Comparison of ENCODE assay signal across 18 cellular contexts in the genomic region with DNA sequence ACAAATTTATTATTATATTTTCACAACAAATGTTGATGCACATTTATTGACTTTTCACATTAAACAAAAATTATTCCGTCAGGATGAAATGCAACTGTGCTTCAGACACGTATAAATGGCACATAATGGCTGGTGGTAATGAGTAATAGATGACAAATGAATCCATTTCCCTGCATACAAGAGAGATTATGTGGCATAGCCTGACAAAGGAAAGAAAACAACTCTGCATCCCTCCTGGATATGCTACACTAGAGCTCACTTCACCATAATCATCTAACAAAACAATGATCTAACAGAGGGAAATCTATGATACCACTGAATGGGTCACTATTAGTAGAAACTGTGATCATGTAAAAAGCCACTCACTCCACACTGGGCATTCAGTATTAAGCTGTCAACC.
A peak's percentile ranks its signal among the peaks of the same experiment; 100 is the strongest.
DNase-seq lines count a peak whose midpoint lies in the region; ATAC-seq, FAIRE-seq and TF ChIP-seq lines count a peak whose summit lies in the region.
"Had no signal": no experiment of that assay in that cellular context is flagged by ENCODE, and none has a peak within 500 bp of the region (broad histone marks: within the 10 kb centered on the region; RNA-seq: fewer than 3 reads in every experiment).

No MANE protein-coding gene starts in this region.

- no peak for DNase-seq in H54 (ENCODE audit: insufficient read length, low spot score)
- DNase-seq in RKO (ENCODE audit: low spot score) = peak; percentile 9
- DNase-seq in dermis blood vessel endothelial cell = peak; percentile 56
- peak; percentile 3 for DNase-seq in myocyte (ENCODE audit: low read depth)
- no peak for DNase-seq in HT-29 (ENCODE audit: low spot score)
- DNase-seq in sigmoid colon = no peak
- DNase-seq: ACHN; CD4-positive, CD25-positive, alpha-beta regulatory T cell; DMS79 treated with DMSO at 0.1 percent for 48 hours; NCI-H1092; NCI-H187; NCI-H446 treated with DMSO at 0.1 percent for 48 hours; NCI-H82 had no signal

- 84 to 92% methylated on average over 2 of the region's 2 CpGs for WGBS in sigmoid colon, 2 donors

- intact Hi-C loops in sigmoid colon (cut with DNase I) = no loop called here

- no peak for TF ChIP-seq CTCF in sigmoid colon (IDR thresholded peaks at IDR 0.05)

- TF ChIP-seq POLR2A in H54 (IDR thresholded peaks at IDR 0.05; ENCODE audit: low read depth, low read length) (no peak), sigmoid colon (IDR thresholded peaks at IDR 0.05) (no peak)

- ATAC-seq in GM19023 (IDR thresholded peaks at IDR 0.05; ENCODE audit: unreplicated experiment) = no peak
- no peak for ATAC-seq in HG03342 (IDR thresholded peaks at IDR 0.05; ENCODE audit: unreplicated experiment)
- ATAC-seq: Panc1 had no signal

- no peaks in the 10 kb centered on the region for H3K9me3 ChIP-seq in sigmoid colon

- no peaks in the 10 kb centered on the region for H3K27me3 ChIP-seq in sigmoid colon

- no peaks in the 10 kb centered on the region for H3K4me1 ChIP-seq in sigmoid colon

- no peaks in the 10 kb centered on the region for H3K36me3 ChIP-seq in sigmoid colon

- no peak overlapping the region for H3K27ac ChIP-seq in sigmoid colon

- FAIRE-seq in H54 (lab: Jason Lieb, UNC) = peak; percentile 50
- FAIRE-seq: H1, HTR-8/SVneo had no signal

- no peak for TF ChIP-seq EP300 in sigmoid colon (IDR thresholded peaks at IDR 0.05)

- H3K4me3 ChIP-seq in sigmoid colon = no peak overlapping the region

Comparison
In these comparisons a context has a peak if more than half of its experiments do, and no peak if none do; other contexts are left out.
1. DNase-seq: peak in RKO (single experiment), dermis blood vessel endothelial cell (single experiment) and myocyte (single experiment); none in H54 (single experiment), HT-29 (single experiment) and sigmoid colon (single experiment).